ENCODE assay signal across 8 cellular contexts in the genomic region with DNA sequence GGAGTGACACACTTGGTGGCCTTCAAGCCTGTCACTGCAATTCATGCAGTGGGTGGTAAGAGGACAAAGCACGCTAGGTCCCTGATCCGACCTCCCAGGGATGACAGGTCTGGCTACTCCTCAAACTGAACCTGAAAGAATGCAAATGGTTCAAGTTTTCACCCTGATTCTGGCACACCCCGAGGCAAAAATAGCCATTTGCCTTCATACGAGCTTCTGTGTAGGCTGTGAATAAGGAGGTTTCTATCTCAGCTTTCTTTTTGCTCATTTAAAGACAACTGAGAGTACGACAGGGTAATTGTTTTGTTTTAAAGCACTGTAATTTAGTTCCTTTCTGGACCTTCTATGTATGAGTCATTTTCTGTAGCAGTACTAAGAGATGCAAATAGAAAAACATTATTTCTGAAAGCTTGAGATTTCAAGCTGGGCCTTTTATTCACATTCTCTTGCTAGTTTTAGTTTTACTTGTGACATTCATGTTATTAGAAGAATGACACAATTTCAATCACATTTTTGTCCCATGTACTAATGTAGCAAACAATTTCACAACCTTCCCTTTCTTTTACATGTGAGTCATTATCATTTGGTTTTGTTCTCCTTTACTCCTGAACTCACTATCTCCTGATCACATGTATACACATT. TPM values are rescaled to one million over a fixed set of nuclear protein-coding genes. Genes with fewer than 3 reads are reported as not detected.
A peak's percentile ranks its signal among the peaks of the same experiment; 100 is the strongest.
DNase-seq lines count a peak whose midpoint lies in the region; ATAC-seq and TF ChIP-seq lines count a peak whose summit lies in the region.

No MANE protein-coding gene starts in this region.

- ATAC-seq in GM18502 (IDR thresholded peaks at IDR 0.05; ENCODE audit: poor library complexity, unreplicated experiment) (peak; percentile 90), GM21576 (IDR thresholded peaks at IDR 0.05; ENCODE audit: unreplicated experiment) (peak; percentile 90)

- TF ChIP-seq CTCF in fibroblast of the aortic adventitia (IDR thresholded peaks at IDR 0.05; ENCODE audit: insufficient read depth, low read length), result no peak

- peak overlapping the region; percentile 9 for H3K4me3 ChIP-seq in fibroblast of the aortic adventitia (ENCODE audit: low read depth, low read length)

- peak; percentile 71 for DNase-seq in M059J (ENCODE audit: low read depth)
- peak; percentile 48 for DNase-seq in fibroblast of the aortic adventitia (ENCODE audit: low read depth)
- no peak for DNase-seq in HK-2 (ENCODE audit: unreplicated experiment)
- DNase-seq in COR-L47 (lab: John Stamatoyannopoulos, UW), result no peak
- DNase-seq in NAMALWA (ENCODE audit: low spot score), result no peak
- no peak for DNase-seq in OCI-M2 (lab: John Stamatoyannopoulos, UW; ENCODE audit: unreplicated experiment)

RNA-seq across cellular contexts. Expression of a gene that starts 56.6 kb away (rescaled TPM):
- total RNA-seq in M059J (2014; rRNA removed; shearing (Covaris generic)), result 17.1 and 21.2 TPM in 2 replicates
- total RNA-seq in fibroblast of the aortic adventitia (ENCODE audit: low replicate concordance), result 10.1 and 10.8 TPM in 2 replicates

Comparison
In these comparisons a context has a peak if more than half of its experiments do, and no peak if none do; other contexts are left out.
1. DNase-seq: peak in M059J (single experiment) and fibroblast of the aortic adventitia (single experiment); none in HK-2 (single experiment), COR-L47 (single experiment), NAMALWA (single experiment) and OCI-M2 (single experiment).